2 cellular contexts compared by ENCODE assay signal in genomic region chr3:88036221-88036620, GRCh38.
TF ChIP-seq lines count a peak whose summit lies in the region.

No MANE protein-coding gene starts in this region.

TF ChIP-seq in A549, 52 proteins besides CTCF, POLR2A, EP300 and RAD21:
- peak; percentile 33 for TF ChIP-seq MAFK (IDR thresholded peaks at IDR 0.05; ENCODE audit: partially characterized antibody)
- no peak for TF ChIP-seq ZNF302 (CRISPR knock-in tag; IDR thresholded peaks at IDR 0.05)
TF ChIP-seq in A549: peak in this region for 1.

TF ChIP-seq in IMR-90, 13 proteins besides CTCF, POLR2A, EP300 and RAD21:
- peak; percentile 43 for TF ChIP-seq MAFK (IDR thresholded peaks at IDR 0.05; ENCODE audit: low read depth, low read length)
- no peak for TF ChIP-seq SMC3 (IDR thresholded peaks at IDR 0.05; ENCODE audit: low read depth, low read length)
